In the genomic region with DNA sequence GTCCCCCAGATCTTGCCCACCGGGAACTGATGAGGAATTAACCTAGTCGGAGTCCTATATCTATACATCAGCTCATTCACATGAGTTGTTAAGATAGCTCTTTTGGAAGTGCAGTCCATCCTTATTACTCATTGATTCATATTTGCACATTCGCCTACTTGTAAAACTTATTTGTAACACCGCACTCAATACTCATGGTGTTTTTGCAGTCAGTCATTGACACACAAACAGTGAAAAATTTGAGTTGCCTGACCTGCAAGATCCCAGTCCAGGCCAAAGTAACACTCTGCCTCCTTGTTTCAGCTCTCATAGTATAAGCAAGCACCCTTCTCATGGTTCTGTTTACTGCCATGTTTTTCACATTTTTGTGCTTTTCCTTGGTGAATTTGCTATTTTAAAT, we compare ENCODE assay signal across 2 cellular contexts.
TF ChIP-seq lines count a peak whose summit lies in the region.

No MANE protein-coding gene starts in this region.

TF ChIP-seq in IMR-90, 13 proteins besides CTCF, POLR2A, EP300 and RAD21:
- no peak for TF ChIP-seq CHD1 (IDR thresholded peaks at IDR 0.05; ENCODE audit: low read depth, low read length)
- TF ChIP-seq, protein P1, sequence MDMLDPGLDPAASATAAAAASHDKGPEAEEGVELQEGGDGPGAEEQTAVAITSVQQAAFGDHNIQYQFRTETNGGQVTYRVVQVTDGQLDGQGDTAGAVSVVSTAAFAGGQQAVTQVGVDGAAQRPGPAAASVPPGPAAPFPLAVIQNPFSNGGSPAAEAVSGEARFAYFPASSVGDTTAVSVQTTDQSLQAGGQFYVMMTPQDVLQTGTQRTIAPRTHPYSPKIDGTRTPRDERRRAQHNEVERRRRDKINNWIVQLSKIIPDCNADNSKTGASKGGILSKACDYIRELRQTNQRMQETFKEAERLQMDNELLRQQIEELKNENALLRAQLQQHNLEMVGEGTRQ (IDR thresholded peaks at IDR 0.05; ENCODE audit: low read depth, low read length) = no peak
- TF ChIP-seq FOS (IDR thresholded peaks at IDR 0.05; ENCODE audit: low read depth, low read length) = no peak
- TF ChIP-seq, protein P2, sequence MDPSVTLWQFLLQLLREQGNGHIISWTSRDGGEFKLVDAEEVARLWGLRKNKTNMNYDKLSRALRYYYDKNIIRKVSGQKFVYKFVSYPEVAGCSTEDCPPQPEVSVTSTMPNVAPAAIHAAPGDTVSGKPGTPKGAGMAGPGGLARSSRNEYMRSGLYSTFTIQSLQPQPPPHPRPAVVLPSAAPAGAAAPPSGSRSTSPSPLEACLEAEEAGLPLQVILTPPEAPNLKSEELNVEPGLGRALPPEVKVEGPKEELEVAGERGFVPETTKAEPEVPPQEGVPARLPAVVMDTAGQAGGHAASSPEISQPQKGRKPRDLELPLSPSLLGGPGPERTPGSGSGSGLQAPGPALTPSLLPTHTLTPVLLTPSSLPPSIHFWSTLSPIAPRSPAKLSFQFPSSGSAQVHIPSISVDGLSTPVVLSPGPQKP (IDR thresholded peaks at IDR 0.05; ENCODE audit: borderline replicate concordance, low read depth, low read length) = no peak
- TF ChIP-seq NFE2L2 (IDR thresholded peaks at IDR 0.05; ENCODE audit: low read depth, low read length) = no peak
- no peak for TF ChIP-seq MAZ (IDR thresholded peaks at IDR 0.05; ENCODE audit: borderline replicate concordance, low read depth, low read length)
- no peak for TF ChIP-seq SMC3 (IDR thresholded peaks at IDR 0.05; ENCODE audit: low read depth, low read length)
- TF ChIP-seq BHLHE40 (IDR thresholded peaks at IDR 0.05; ENCODE audit: low read depth, low read length) = no peak
- no peak for TF ChIP-seq MXI1 (IDR thresholded peaks at IDR 0.05; ENCODE audit: borderline replicate concordance, low read depth, low read length)
- TF ChIP-seq RCOR1 (IDR thresholded peaks at IDR 0.05; ENCODE audit: insufficient replicate concordance, low read length) = no peak
- no peak for TF ChIP-seq CEBPB (IDR thresholded peaks at IDR 0.05; ENCODE audit: low read depth, low read length)
- no peak for TF ChIP-seq RFX5 (IDR thresholded peaks at IDR 0.05; ENCODE audit: low read depth, low read length)
- TF ChIP-seq MAFK (IDR thresholded peaks at IDR 0.05; ENCODE audit: low read depth, low read length) = no peak

TF ChIP-seq in endothelial cell of umbilical vein, 7 proteins besides CTCF, POLR2A, EP300 and RAD21:
- TF ChIP-seq GATA2 (IDR thresholded peaks at IDR 0.05; ENCODE audit: insufficient read depth, insufficient read length, low read depth, low read length) (no peak), EZH2 (IDR thresholded peaks at IDR 0.05; ENCODE audit: borderline replicate concordance, low read depth, low read length, severe bottlenecking) (no peak), MYC (IDR thresholded peaks at IDR 0.05; ENCODE audit: low read depth, low read length) (no peak), FOS (IDR thresholded peaks at IDR 0.05; ENCODE audit: borderline replicate concordance, insufficient read depth, low read length) (no peak), POLR2AphosphoS5 (IDR thresholded peaks at IDR 0.05; ENCODE audit: insufficient read depth, low read depth, low read length) (no peak)
